35 cellular contexts compared by ENCODE assay signal in genomic region chr22:48445113-48445827, GRCh38.
DNase-seq lines count a peak whose midpoint lies in the region; ATAC-seq, FAIRE-seq and TF ChIP-seq lines count a peak whose summit lies in the region.
"Had no signal": no experiment of that assay in that cellular context is flagged by ENCODE, and none has a peak within 500 bp of the region (broad histone marks: within the 10 kb centered on the region; RNA-seq: fewer than 3 reads in every experiment).

No MANE protein-coding gene starts in this region.

- no peak overlapping the region for H2AK5ac ChIP-seq in H1 (ENCODE audit: low read depth, low read length)

- POLR2A ChIA-PET in H1 (lab: Charles Lee; ENCODE audit: partially characterized antibody) = no interaction called here

- CTCF ChIA-PET in H1 (lab: Charles Lee; ENCODE audit: partially characterized antibody) = interaction anchor here (2.4 kb wide), 1 partner anchor 19 kb away, joined by 6 read pairs; no protein-coding TSS in a partner anchor
- CTCF ChIA-PET in activated CD8-positive, alpha-beta memory T cell treated with anti-CD3 and anti-CD28 coated beads, Interleukin-2, amount 10 ng/mL, durations not matched to agents 7 days and 5 days (lab: Charles Lee) = no interaction called here

- no peak for TF ChIP-seq EP300 in H1 (IDR thresholded peaks at IDR 0.05; ENCODE audit: borderline replicate concordance in 1 of 2, low read depth in 2 of 2, low read length in 2 of 2)

- no peak overlapping the region for H2BK120ac ChIP-seq in H1 (replicated peaks; ENCODE audit: low read depth, low read length)

- H3K79me2 ChIP-seq in H1 (ENCODE audit: control insufficient read depth in 1 of 2, insufficient read depth in 2 of 2, low read length in 2 of 2) = no peaks in the 10 kb centered on the region

- no peak for TF ChIP-seq RAD21 in H1 (IDR thresholded peaks at IDR 0.05 in 1 of 2, conservative IDR thresholded peaks at IDR 0.05 in 1 of 2; ENCODE audit: low read depth in 2 of 2, low read length in 2 of 2)

- no peak overlapping the region for H3K4me3 ChIP-seq in H1 (ENCODE audit: extremely low read depth in 1 of 4, insufficient read depth in 2 of 4, low read depth in 3 of 4, low read length in 4 of 4)
- H3K4me3 ChIP-seq: dorsolateral prefrontal cortex, esophagus squamous epithelium, K562, mucosa of descending colon, PC-9, transverse colon had no signal

- no peak overlapping the region for H2AFZ ChIP-seq in H1 (ENCODE audit: low read length)
- H2AFZ ChIP-seq: PC-9 had no signal

- no peak overlapping the region for H3K27ac Mint-ChIP-seq in activated CD8-positive, alpha-beta memory T cell treated with anti-CD3 and anti-CD28 coated beads, Interleukin-2, amount 10 ng/mL, durations not matched to agents 7 days and 5 days
- H3K27ac Mint-ChIP-seq: activated T-cell treated with anti-CD3 and anti-CD28 coated beads, Interleukin-2, amount 50 U/mL, for 72 hours; brain; HFFc6; natural killer cell; stimulated activated memory B cell treated with anti-CD40 and anti-IgM and Interleukin-4, amounts not matched to agents 10 μg/mL and 1 μg/mL and 100 μg/mL, for 72 hours had no signal

- H3K9ac ChIP-seq in H1 (replicated peaks in 1 of 4; ENCODE audit: extremely low read depth in 1 of 4, low read depth in 3 of 4, low read length in 3 of 4) = no peak overlapping the region

- ATAC-seq in activated CD8-positive, alpha-beta memory T cell treated with anti-CD3 and anti-CD28 coated beads, Interleukin-2, amount 10 ng/mL, durations not matched to agents 7 days and 5 days = no peak
- ATAC-seq in HG02798 (IDR thresholded peaks at IDR 0.05; ENCODE audit: poor library complexity, unreplicated experiment) (no peak), HG03521 (IDR thresholded peaks at IDR 0.05; ENCODE audit: unreplicated experiment) (no peak), HG02981 (IDR thresholded peaks at IDR 0.05; ENCODE audit: unreplicated experiment) (no peak)
- ATAC-seq: activated CD4-positive, CD25-positive, alpha-beta regulatory T cell treated with anti-CD3 and anti-CD28 coated beads, Interleukin-2, amount 50 U/mL, for 24 hours; activated T-cell treated with anti-CD3 and anti-CD28 coated beads, Interleukin-2, amount 50 U/mL, for 72 hours; K562; mucosa of descending colon; natural killer cell had no signal

- H3K27me3 ChIP-seq in H1 (replicated peaks in 1 of 4; ENCODE audit: control insufficient read depth in 3 of 4, extremely low read depth in 1 of 4, insufficient read depth in 3 of 4, low read length in 3 of 4) = no peaks in the 10 kb centered on the region; a peak in 1 of 7 replicates
- H3K27me3 ChIP-seq: BE2C had no signal

- TF ChIP-seq CTCF in H1 (IDR thresholded peaks at IDR 0.05; ENCODE audit: control extremely low read depth in 1 of 3, insufficient read depth in 1 of 3, low read depth in 1 of 3, low read length in 3 of 3) = no peak

- no peak overlapping the region for H3K18ac ChIP-seq in H1 (ENCODE audit: extremely low read depth, low read length)

- H3K36me3 ChIP-seq in H1 (ENCODE audit: control insufficient read depth in 2 of 4, insufficient read depth in 4 of 4, low read length in 3 of 4) = no peaks in the 10 kb centered on the region
- H3K36me3 ChIP-seq: BE2C, esophagus squamous epithelium, transverse colon had no signal

- no peaks in the 10 kb centered on the region for H3K9me3 ChIP-seq in H1 (ENCODE audit: insufficient read depth in 2 of 2, low read depth in 1 of 2, low read length in 1 of 2)
- H3K9me3 ChIP-seq: esophagus squamous epithelium, mucosa of descending colon, transverse colon had no signal

- H2BK12ac ChIP-seq in H1 (ENCODE audit: low read depth, low read length) = no peak overlapping the region

- no peak overlapping the region for H4K91ac ChIP-seq in H1 (replicated peaks; ENCODE audit: insufficient read length, low read length)

- H3K4ac ChIP-seq in H1 (replicated peaks; ENCODE audit: insufficient read length, low read depth, low read length) = no peak overlapping the region

- no peaks in the 10 kb centered on the region for H4K20me1 ChIP-seq in H1 (replicated peaks in 1 of 2; ENCODE audit: control insufficient read depth in 1 of 2, insufficient read depth in 2 of 2, low read length in 2 of 2)

- no peak for TF ChIP-seq POLR2A in H1 (IDR thresholded peaks at IDR 0.05; ENCODE audit: control extremely low read depth in 1 of 2, low read depth in 2 of 2, low read length in 2 of 2)

- H3K14ac ChIP-seq in H1 (ENCODE audit: insufficient read length) = no peak overlapping the region

- H3K27ac ChIP-seq in H1 (ENCODE audit: low read depth, low read length) = no peak overlapping the region
- H3K27ac ChIP-seq: 22Rv1, dorsolateral prefrontal cortex, esophagus squamous epithelium, PC-9, transverse colon had no signal

- peak; percentile 53 for DNase-seq in activated effector memory CD4-positive, alpha-beta T cell treated with anti-CD3 and anti-CD28 coated beads, Interleukin-2, amount 50 U/mL, for 16 hours
- DNase-seq in activated effector memory CD4-positive, alpha-beta T cell treated with Interleukin-2 at 50 U/mL for 16 hours = no peak
- DNase-seq in MV-4-11 (lab: John Stamatoyannopoulos, UW) (peak; percentile 22), H1 (ENCODE audit: low read depth in 1 of 2, low spot score in 2 of 2) (no peak)
- DNase-seq in activated CD8-positive, alpha-beta memory T cell treated with anti-CD3 and anti-CD28 coated beads, Interleukin-2, amount 10 ng/mL, durations not matched to agents 7 days and 5 days = no peak
- DNase-seq: activated CD4-positive, alpha-beta T cell treated with anti-CD3 and anti-CD28 coated beads, Interleukin-2, amount 50 U/mL, for 4 hours; activated naive CD4-positive, alpha-beta T cell treated with Interleukin-2 at 50 U/mL for 16 hours; activated T-cell treated with anti-CD3 and anti-CD28 coated beads, Interleukin-2, amount 50 U/mL, for 72 hours; BE2C; cerebellar nuclear complex; DMS153; esophagus squamous epithelium; HFFc6; natural killer cell; NCI-H1417; NCI-H2029; NK-92 treated with Interleukin-12 subunit alpha and Interleukin-12 subunit beta, amount 100 ng/mL, for 24 hours; occipital lobe; PC-9; Right ventricle myocardium superior; stimulated activated CD4-positive, alpha-beta T cell treated with anti-CD3 and anti-CD28 coated beads, Interleukin-15, amount 100 ng/mL, for 24 hours; transverse colon had no signal

- H3K27me3 Mint-ChIP-seq in activated CD8-positive, alpha-beta memory T cell treated with anti-CD3 and anti-CD28 coated beads, Interleukin-2, amount 10 ng/mL, durations not matched to agents 7 days and 5 days = no peaks in the 10 kb centered on the region

- 92% methylated on average over 17 of the region's 17 CpGs; no CpG with 5 or more reads in 1 of the 2 experiments for WGBS in H1 (ENCODE audit: extremely low coverage in 1 of 2, insufficient coverage in 1 of 2, insufficient read length in 1 of 2, insufficient replicate concordance in 2 of 2, low coverage in 1 of 2, low lambda C conversion rate in 2 of 2, missing lambda C conversion rate in 1 of 2), 2 experiments

- H3K4me1 Mint-ChIP-seq in activated CD8-positive, alpha-beta memory T cell treated with anti-CD3 and anti-CD28 coated beads, Interleukin-2, amount 10 ng/mL, durations not matched to agents 7 days and 5 days = no peaks in the 10 kb centered on the region
- H3K4me1 Mint-ChIP-seq: brain, natural killer cell had no signal

- no peak for FAIRE-seq in H1 (lab: Jason Lieb, UNC)
- FAIRE-seq: endometrium, frontal cortex, G401.6, K562 had no signal

- H4K8ac ChIP-seq in H1 (ENCODE audit: extremely low read depth, insufficient read depth, low read length) = no peak overlapping the region

- no peak overlapping the region for H3K4me3 Mint-ChIP-seq in activated CD8-positive, alpha-beta memory T cell treated with anti-CD3 and anti-CD28 coated beads, Interleukin-2, amount 10 ng/mL, durations not matched to agents 7 days and 5 days
- H3K4me3 Mint-ChIP-seq: activated T-cell treated with anti-CD3 and anti-CD28 coated beads, Interleukin-2, amount 50 U/mL, for 72 hours; brain; HFFc6; natural killer cell; stimulated activated memory B cell treated with anti-CD40 and anti-IgM and Interleukin-4, amounts not matched to agents 10 μg/mL and 1 μg/mL and 100 μg/mL, for 72 hours had no signal

- no peaks in the 10 kb centered on the region for H3K23me2 ChIP-seq in H1 (ENCODE audit: low read depth, low read length)

- H4K5ac ChIP-seq in H1 (ENCODE audit: insufficient read length, low read depth, low read length) = no peak overlapping the region

- no peaks in the 10 kb centered on the region for H3K79me1 ChIP-seq in H1 (ENCODE audit: low read depth, low read length)

- no peaks in the 10 kb centered on the region for H3K4me1 ChIP-seq in H1 (replicated peaks in 1 of 4; ENCODE audit: control insufficient read depth in 3 of 4, insufficient read depth in 4 of 4, low read length in 3 of 4)
- H3K4me1 ChIP-seq: BE2C, esophagus squamous epithelium, transverse colon had no signal

- no peaks in the 10 kb centered on the region for H3K36me3 Mint-ChIP-seq in activated CD8-positive, alpha-beta memory T cell treated with anti-CD3 and anti-CD28 coated beads, Interleukin-2, amount 10 ng/mL, durations not matched to agents 7 days and 5 days
- H3K36me3 Mint-ChIP-seq: brain; natural killer cell; stimulated activated memory B cell treated with anti-CD40 and anti-IgM and Interleukin-4, amounts not matched to agents 10 μg/mL and 1 μg/mL and 100 μg/mL, for 72 hours had no signal

- no peak overlapping the region for H3K4me2 ChIP-seq in H1 (ENCODE audit: insufficient read depth in 1 of 2, low read depth in 2 of 2, low read length in 2 of 2)
- H3K4me2 ChIP-seq: PC-9 had no signal

- no peaks in the 10 kb centered on the region for H3K9me3 Mint-ChIP-seq in activated CD8-positive, alpha-beta memory T cell treated with anti-CD3 and anti-CD28 coated beads, Interleukin-2, amount 10 ng/mL, durations not matched to agents 7 days and 5 days (ENCODE audit: low read depth)
- H3K9me3 Mint-ChIP-seq: activated T-cell treated with anti-CD3 and anti-CD28 coated beads, Interleukin-2, amount 50 U/mL, for 72 hours; brain; natural killer cell had no signal

- no peak overlapping the region for H3K56ac ChIP-seq in H1 (replicated peaks; ENCODE audit: insufficient read length, low read depth, low read length)

- H3K23ac ChIP-seq in H1 (ENCODE audit: insufficient read length) = no peak overlapping the region

- H2BK20ac ChIP-seq in H1 (ENCODE audit: low read length) = no peak overlapping the region

- H2BK5ac ChIP-seq in H1 (ENCODE audit: low read depth, low read length) = no peak overlapping the region

- H2BK15ac ChIP-seq in H1 (ENCODE audit: low read length) = 0 out of 2 replicates have a peak overlapping the region, but pooled peaks have one; percentile 88

TF ChIP-seq in H1, 55 proteins besides CTCF, POLR2A, EP300 and RAD21 (continues in another document):
- no peak for TF ChIP-seq JUN (IDR thresholded peaks at IDR 0.05; ENCODE audit: low read depth, low read length)
- no peak for TF ChIP-seq MAX (IDR thresholded peaks at IDR 0.05)
- no peak for TF ChIP-seq ATF3 (IDR thresholded peaks at IDR 0.05; ENCODE audit: insufficient read depth, low read depth, low read length)

Comparison
In these comparisons a context has a peak if more than half of its experiments do, and no peak if none do; other contexts are left out.
1. DNase-seq: peak in activated effector memory CD4-positive, alpha-beta T cell treated with anti-CD3 and anti-CD28 coated beads, Interleukin-2, amount 50 U/mL, for 16 hours (single experiment) and MV-4-11 (single experiment); none in activated effector memory CD4-positive, alpha-beta T cell treated with Interleukin-2 at 50 U/mL for 16 hours (single experiment), H1 (0 of 2) and activated CD8-positive, alpha-beta memory T cell treated with anti-CD3 and anti-CD28 coated beads, Interleukin-2, amount 10 ng/mL, durations not matched to agents 7 days and 5 days (single experiment).